In the genomic region with DNA sequence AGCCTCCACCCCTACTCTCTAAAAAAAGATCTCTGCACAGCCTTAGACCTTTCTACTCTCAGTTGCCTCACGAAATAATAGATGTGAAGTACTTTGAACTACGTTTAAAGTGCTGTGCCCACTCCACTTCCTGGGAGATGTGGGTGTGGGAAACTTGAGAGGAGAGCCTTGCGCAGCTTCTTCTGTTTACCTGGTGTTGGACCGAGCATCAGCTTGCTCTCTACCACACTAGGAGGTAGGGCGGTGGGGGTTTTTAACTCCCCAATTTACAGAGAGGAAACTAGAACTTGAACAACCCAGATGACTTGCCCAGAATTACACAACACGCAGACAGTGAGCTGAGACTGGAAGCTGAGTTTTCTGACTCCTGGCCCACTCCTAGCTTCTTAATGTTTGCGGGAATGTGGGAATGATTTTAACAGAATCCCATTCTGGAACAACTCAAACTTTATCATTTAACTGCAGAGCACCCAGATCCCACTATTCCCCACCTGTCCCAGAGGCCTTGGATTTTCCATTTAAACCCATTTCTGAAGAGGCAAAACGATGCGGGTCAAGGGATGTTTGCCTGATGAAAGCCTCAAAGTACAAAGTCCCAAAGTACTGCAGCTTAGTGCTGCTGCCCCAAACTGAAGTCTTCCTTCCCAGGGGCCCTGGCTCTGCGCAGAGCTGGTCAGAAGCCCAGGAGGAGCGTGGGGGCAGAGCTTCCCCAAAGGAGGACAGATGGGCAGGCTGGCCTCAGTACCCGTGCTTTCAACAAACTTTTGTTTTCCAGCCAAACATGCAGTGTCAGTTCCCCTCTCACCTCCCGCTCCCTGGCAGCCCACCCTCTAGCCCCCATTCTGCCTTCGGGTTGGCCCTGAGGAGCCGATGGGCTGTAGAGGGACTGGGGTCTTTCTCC, we compare ENCODE assay signal across 8 cellular contexts. TPM values are rescaled to one million over a fixed set of nuclear protein-coding genes. Genes with fewer than 3 reads are reported as not detected.
DNase-seq lines count a peak whose midpoint lies in the region; ATAC-seq and TF ChIP-seq lines count a peak whose summit lies in the region.

No MANE protein-coding gene starts in this region.

- DNase-seq in GM06990 (ENCODE audit: extremely low read depth, insufficient read length), result no peak
- peak in 2 of 3 donors; percentile 63 to 65 for DNase-seq in Peyer's patch
- DNase-seq in cerebellum (ENCODE audit: low spot score), result peak; percentile 76
- DNase-seq in osteoblast (ENCODE audit: insufficient read length, low spot score, missing footprints), result no peak
- DNase-seq in NCI-H526 (lab: John Stamatoyannopoulos, UW), result no peak

- peak overlapping the region; percentile 28 for H2AFZ ChIP-seq in parathyroid adenoma
- no peak overlapping the region for H2AFZ ChIP-seq in osteoblast (ENCODE audit: low read length)

- no peaks in the 10 kb centered on the region for H3K79me2 ChIP-seq in parathyroid adenoma
- no peaks in the 10 kb centered on the region for H3K79me2 ChIP-seq in osteoblast (ENCODE audit: insufficient read depth, low read length)

- TF ChIP-seq CTCF in GM06990 (IDR thresholded peaks at IDR 0.05; ENCODE audit: insufficient read depth, low read length, poor library complexity, severe bottlenecking) (no peak), Peyer's patch (IDR thresholded peaks at IDR 0.05) (no peak), parathyroid adenoma (IDR thresholded peaks at IDR 0.05) (no peak), osteoblast (IDR thresholded peaks at IDR 0.05; ENCODE audit: extremely low read depth, low read depth, low read length) (no peak)

- H3K9ac ChIP-seq in parathyroid adenoma, result no peak overlapping the region

- ATAC-seq in HG03521 (IDR thresholded peaks at IDR 0.05; ENCODE audit: unreplicated experiment) (no peak), HG02763 (IDR thresholded peaks at IDR 0.05; ENCODE audit: unreplicated experiment) (no peak)

- H3K27me3 ChIP-seq in GM06990 (replicated peaks; ENCODE audit: control insufficient read depth, insufficient read depth, low read length) (no peaks in the 10 kb centered on the region), Peyer's patch (no peaks in the 10 kb centered on the region), parathyroid adenoma (ENCODE audit: control insufficient read depth, insufficient read depth, low read length) (no peaks in the 10 kb centered on the region), osteoblast (ENCODE audit: insufficient read depth, low read length) (peaks cover 73% of the 10 kb centered on the region)

- H3K4me3 ChIP-seq in GM06990 (replicated peaks; ENCODE audit: low read depth, low read length) (peak overlapping the region; percentile 25; the same call in 1 of the 2 replicates), Peyer's patch (peak overlapping the region in 1 of 4 donors; percentile 30), parathyroid adenoma (ENCODE audit: low read depth, low read length) (no peak overlapping the region), osteoblast (ENCODE audit: insufficient read depth, low read length) (no peak overlapping the region)

- H3K4me1 ChIP-seq in Peyer's patch (peaks cover 15 to 72% (median 44%) of the 10 kb centered on the region in 4 donors), parathyroid adenoma (peaks cover 53% of the 10 kb centered on the region), osteoblast (ENCODE audit: insufficient read depth, low read length) (peaks cover 8% of the 10 kb centered on the region)

- no peaks in the 10 kb centered on the region for H3K9me3 ChIP-seq in Peyer's patch
- H3K9me3 ChIP-seq in parathyroid adenoma (ENCODE audit: control insufficient read depth, low read length), result no peaks in the 10 kb centered on the region
- no peaks in the 10 kb centered on the region for H3K9me3 ChIP-seq in osteoblast (ENCODE audit: low read depth, low read length)

- peak overlapping the region; percentile 95 to 96 (median 96) for H3K27ac ChIP-seq in Peyer's patch
- peak overlapping the region; percentile 11 for H3K27ac ChIP-seq in parathyroid adenoma
- H3K27ac ChIP-seq in osteoblast (ENCODE audit: low read depth, low read length), result no peak overlapping the region

- peak in 1 of 2 donors; percentile 18 for TF ChIP-seq POLR2A in Peyer's patch (IDR thresholded peaks at IDR 0.05)

- no peaks in the 10 kb centered on the region for H4K20me1 ChIP-seq in osteoblast (ENCODE audit: insufficient read depth, low read length)

- H3K36me3 ChIP-seq in GM06990 (ENCODE audit: control insufficient read depth, insufficient read depth, low read length) (no peaks in the 10 kb centered on the region), Peyer's patch (no peaks in the 10 kb centered on the region), parathyroid adenoma (ENCODE audit: control insufficient read depth, insufficient read depth, low read length) (no peaks in the 10 kb centered on the region), osteoblast (ENCODE audit: insufficient read depth, low read length) (no peaks in the 10 kb centered on the region)

- H3K4me2 ChIP-seq in parathyroid adenoma (ENCODE audit: low read length) (no peak overlapping the region), osteoblast (ENCODE audit: insufficient read depth, low read length) (no peak overlapping the region)

RNA-seq across cellular contexts. Expression of a gene that starts 19.0 kb away (rescaled TPM):
- total RNA-seq in Peyer's patch, result 100 to 1,000 TPM in 1 of 4 donors, 10 to 100 TPM in 3; 45.0 to 129 (median 58.8) TPM
- total RNA-seq in cerebellum, result 17.4 TPM
- total RNA-seq in osteoblast, result 14.5 and 14.7 TPM in 2 replicates

RNA-seq across cellular contexts. Expression of a gene that starts 26.6 kb away (rescaled TPM):
- total RNA-seq in Peyer's patch (10 to 100 TPM; 10.5 to 33.8 (median 12.2) TPM), cerebellum (1.6 TPM), osteoblast (2.9 and 5.9 TPM in 2 replicates)

Comparison
In these comparisons a context has a peak if more than half of its experiments do, and no peak if none do; other contexts are left out.
1. DNase-seq: peak in Peyer's patch (2 of 3) and cerebellum (single experiment); none in GM06990 (single experiment), osteoblast (single experiment) and NCI-H526 (0 of 2).